ENCODE assay signal across 8 cellular contexts in the genomic region with DNA sequence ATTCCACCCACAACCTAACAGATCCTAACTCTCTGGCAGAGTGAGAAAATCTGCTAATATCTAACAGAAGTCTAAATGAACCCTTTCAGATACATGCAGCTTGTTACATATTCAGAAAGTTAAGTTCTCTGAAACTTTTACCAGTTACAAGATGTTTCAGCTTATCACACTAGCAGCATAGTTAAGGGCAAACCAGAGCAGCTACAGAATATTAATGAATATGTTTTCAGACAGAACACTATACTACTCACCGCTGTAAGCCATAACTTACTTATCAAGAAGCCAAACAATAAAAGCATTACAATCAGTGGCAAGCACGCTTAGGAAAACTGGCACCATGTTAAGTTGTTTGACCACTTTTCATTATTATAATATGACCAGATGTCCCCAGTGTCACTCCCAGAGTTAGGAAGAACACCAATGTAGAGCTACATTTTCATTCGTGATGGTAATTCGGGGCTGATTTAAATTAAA. TPM values are rescaled to one million over a fixed set of nuclear protein-coding genes. Genes with fewer than 3 reads are reported as not detected.
DNase-seq lines count a peak whose midpoint lies in the region; ATAC-seq and TF ChIP-seq lines count a peak whose summit lies in the region.

No MANE protein-coding gene starts in this region.

- peak overlapping the region; percentile 65 to 92 (median 91) for H3K27ac Mint-ChIP-seq in CD4-positive, alpha-beta memory T cell
- H3K27ac Mint-ChIP-seq in endodermal cell: peak overlapping the region; percentile 45
- H3K27ac Mint-ChIP-seq in neural crest cell (ENCODE audit: unreplicated experiment): no peak overlapping the region

- ATAC-seq in GM19455 (IDR thresholded peaks at IDR 0.05; ENCODE audit: unreplicated experiment): no peak

- no peak for TF ChIP-seq CTCF in NB4 (IDR thresholded peaks at IDR 0.05; ENCODE audit: low read depth, low read length)
- no peak for TF ChIP-seq CTCF in endodermal cell (conservative IDR thresholded peaks at IDR 0.05)
- TF ChIP-seq CTCF in neural crest cell (conservative IDR thresholded peaks at IDR 0.05): no peak

- H3K27me3 Mint-ChIP-seq in CD4-positive, alpha-beta memory T cell: no peaks in the 10 kb centered on the region
- H3K27me3 Mint-ChIP-seq in endodermal cell (ENCODE audit: insufficient read depth) (no peaks in the 10 kb centered on the region), neural crest cell (ENCODE audit: low read depth) (no peaks in the 10 kb centered on the region)

- intact Hi-C loops in CD4-positive, alpha-beta memory T cell (cut with micrococcal nuclease): loop anchor here (2.0 to 5.0 kb wide), 3 partner anchors 17 to 197 kb away; no protein-coding TSS in a partner anchor
- intact Hi-C loops in posterior vena cava (cut with DNase I): no loop called here

- no peak for DNase-seq in CD4-positive, alpha-beta memory T cell
- DNase-seq in NB4 (ENCODE audit: low read depth): no peak
- DNase-seq in endodermal cell: no peak
- no peak for DNase-seq in neural crest cell (ENCODE audit: low read depth, low spot score)
- DNase-seq in NCI-H2227 (lab: John Stamatoyannopoulos, UW; ENCODE audit: unreplicated experiment): no peak
- DNase-seq in activated CD4-positive, CD25-positive, alpha-beta regulatory T cell treated with anti-CD3 and anti-CD28 coated beads, Interleukin-2, amount 50 U/mL, for 72 hours: no peak
- no peak for DNase-seq in posterior vena cava (ENCODE audit: low spot score)

- H3K4me1 ChIP-seq in CD4-positive, alpha-beta memory T cell (ENCODE audit: insufficient read depth, low read length): peaks cover 65% of the 10 kb centered on the region
- peaks cover 18% of the 10 kb centered on the region for H3K4me1 ChIP-seq in endodermal cell (ENCODE audit: control insufficient read depth, insufficient read depth, low read length)

- peak overlapping the region; percentile 85 to 96 (median 89) for H3K4me3 Mint-ChIP-seq in CD4-positive, alpha-beta memory T cell
- H3K4me3 Mint-ChIP-seq in endodermal cell: peak overlapping the region; percentile 93
- peak overlapping the region; percentile 80 for H3K4me3 Mint-ChIP-seq in neural crest cell

- H3K36me3 Mint-ChIP-seq in CD4-positive, alpha-beta memory T cell: peaks cover 28 to 53% of the 10 kb centered on the region in 2 donors
- no peaks in the 10 kb centered on the region for H3K36me3 Mint-ChIP-seq in endodermal cell (ENCODE audit: low read depth)
- no peaks in the 10 kb centered on the region for H3K36me3 Mint-ChIP-seq in neural crest cell (ENCODE audit: low read depth)

- CTCF ChIA-PET in CD4-positive, alpha-beta memory T cell (lab: Charles Lee; ENCODE audit: partially characterized antibody): interaction anchor here (0.7 to 5.3 kb wide), 4 partner anchors 26 to 181 kb away, joined by 3 to 25 read pairs (median 8); no protein-coding TSS in a partner anchor

- POLR2A ChIA-PET in CD4-positive, alpha-beta memory T cell (lab: Charles Lee; ENCODE audit: partially characterized antibody): interaction anchor here (0.7 to 10.4 kb wide), 18 partner anchors 8 to 510 kb away, joined by 3 to 131 read pairs (median 6); a partner anchor contains a TSS

- no peaks in the 10 kb centered on the region for H3K9me3 Mint-ChIP-seq in CD4-positive, alpha-beta memory T cell
- no peaks in the 10 kb centered on the region for H3K9me3 Mint-ChIP-seq in endodermal cell
- H3K9me3 Mint-ChIP-seq in neural crest cell: no peaks in the 10 kb centered on the region

- H3K9me3 ChIP-seq in CD4-positive, alpha-beta memory T cell (ENCODE audit: control insufficient read depth in 1 of 2, low read length in 2 of 2): no peaks in the 10 kb centered on the region
- H3K9me3 ChIP-seq in endodermal cell (ENCODE audit: control insufficient read depth, low read length): no peaks in the 10 kb centered on the region

- peaks cover 61 to 73% (median 67%) of the 10 kb centered on the region in 4 donors for H3K4me1 Mint-ChIP-seq in CD4-positive, alpha-beta memory T cell
- H3K4me1 Mint-ChIP-seq in endodermal cell (peaks cover 76% of the 10 kb centered on the region), neural crest cell (peaks cover 80% of the 10 kb centered on the region)

- H3K27me3 ChIP-seq in CD4-positive, alpha-beta memory T cell (ENCODE audit: insufficient read depth, low read length): no peaks in the 10 kb centered on the region
- H3K27me3 ChIP-seq in endodermal cell (ENCODE audit: control insufficient read depth, insufficient read depth, low read length, poor library complexity, severe bottlenecking): no peaks in the 10 kb centered on the region

- H3K36me3 ChIP-seq in CD4-positive, alpha-beta memory T cell (ENCODE audit: insufficient read depth, low read length): no peaks in the 10 kb centered on the region
- no peaks in the 10 kb centered on the region for H3K36me3 ChIP-seq in endodermal cell (ENCODE audit: control insufficient read depth, insufficient read depth, low read length)

- H3K27ac ChIP-seq in CD4-positive, alpha-beta memory T cell (ENCODE audit: low read depth, low read length): peak overlapping the region; percentile 69
- H3K27ac ChIP-seq in endodermal cell (ENCODE audit: low read depth, low read length): no peak overlapping the region

- 57 to 60% methylated on average over 3 to 4 of the region's 4 CpGs for WGBS in endodermal cell (ENCODE audit: insufficient coverage in 1 of 2, insufficient read length in 1 of 2), 2 experiments

- peak overlapping the region; percentile 37 to 80 for H3K4me3 ChIP-seq in CD4-positive, alpha-beta memory T cell (ENCODE audit: low read length in 2 of 2)
- H3K4me3 ChIP-seq in NB4 (ENCODE audit: low read depth, low read length): peak overlapping the region; percentile 11
- peak overlapping the region; percentile 88 for H3K4me3 ChIP-seq in endodermal cell (ENCODE audit: low read length)

- H3K9ac ChIP-seq in endodermal cell (ENCODE audit: extremely low read depth, low read length, poor library complexity, severe bottlenecking): peak overlapping the region; percentile 84

- TF ChIP-seq POLR2A in NB4 (IDR thresholded peaks at IDR 0.05; ENCODE audit: extremely low read depth, insufficient read length): no peak

RNA-seq across cellular contexts. Expression of a gene that starts 2.7 kb away (rescaled TPM):
- 100 to 1,000 TPM; 420 to 435 TPM for total RNA-seq in CD4-positive, alpha-beta memory T cell
- 100 to 1,000 TPM; 634 to 758 TPM for polyA plus RNA-seq in CD4-positive, alpha-beta memory T cell
- 100 to 1,000 TPM; 239 to 285 TPM for total RNA-seq in endodermal cell
- polyA plus RNA-seq in endodermal cell (2013, experiment 1 of 2): 324 TPM
- 351 TPM for polyA plus RNA-seq in endodermal cell (2013, experiment 2 of 2)
- 220 and 236 TPM in 2 replicates for total RNA-seq in neural crest cell
- total RNA-seq in posterior vena cava: 1,000 to 10,000 TPM; 1,298 to 1,367 TPM

Comparison
In these comparisons a context has a peak if more than half of its experiments do, and no peak if none do; other contexts are left out.
1. H3K4me3 ChIP-seq: peak in every context shown above with its lines; median percentile 88 in endodermal cell; 58 in CD4-positive, alpha-beta memory T cell; 11 in NB4.